ENCODE assay signal across 29 cellular contexts in the genomic region with DNA sequence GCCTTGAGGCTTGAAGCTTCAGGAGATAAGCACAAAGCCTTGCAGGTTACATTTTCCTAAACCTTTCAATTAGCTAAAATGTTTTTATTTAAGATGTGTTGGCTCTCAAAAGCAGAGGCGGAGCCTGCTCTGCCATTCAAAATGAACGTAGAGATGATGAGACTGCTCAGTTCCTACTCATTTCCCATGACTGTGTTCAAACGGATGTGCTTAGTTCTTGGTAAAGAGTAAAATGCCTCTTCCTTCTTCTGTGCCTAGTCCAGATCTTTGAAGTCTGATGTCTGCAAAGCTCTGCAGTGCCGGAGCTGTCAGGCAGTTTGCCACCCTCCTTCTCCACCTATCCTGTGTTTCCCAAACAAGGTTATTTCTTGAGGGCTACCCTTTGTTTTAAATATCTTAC. TPM values are rescaled to one million over a fixed set of nuclear protein-coding genes. Genes with fewer than 3 reads are reported as not detected.
DNase-seq lines count a peak whose midpoint lies in the region; ATAC-seq, FAIRE-seq and TF ChIP-seq lines count a peak whose summit lies in the region.
"Had no signal": no experiment of that assay in that cellular context is flagged by ENCODE, and none has a peak within 500 bp of the region (broad histone marks: within the 10 kb centered on the region; RNA-seq: fewer than 3 reads in every experiment).

No MANE protein-coding gene starts in this region.

- TF ChIP-seq POLR2A in esophagus muscularis mucosa (IDR thresholded peaks at IDR 0.05; ENCODE audit: low read depth), result no peak
- TF ChIP-seq POLR2A in transverse colon (IDR thresholded peaks at IDR 0.05), result no peak
- no peak for TF ChIP-seq POLR2A in H54 (IDR thresholded peaks at IDR 0.05; ENCODE audit: low read depth, low read length)

- no peak for ATAC-seq in HG02678 (IDR thresholded peaks at IDR 0.05; ENCODE audit: unreplicated experiment)
- ATAC-seq: Right ventricle myocardium inferior had no signal

- H3K27me3 ChIP-seq in esophagus muscularis mucosa, result no peaks in the 10 kb centered on the region
- no peaks in the 10 kb centered on the region for H3K27me3 ChIP-seq in mesenchymal stem cell (ENCODE audit: control insufficient read depth in 1 of 2, insufficient read depth in 1 of 2, low read length in 2 of 2)
- H3K27me3 ChIP-seq in transverse colon, result no peaks in the 10 kb centered on the region
- H3K27me3 ChIP-seq: BE2C, MG63, Peyer's patch had no signal

- H3K27ac ChIP-seq in esophagus muscularis mucosa (replicated peaks in 1 of 4), result peak overlapping the region in 3 of 4 donors; percentile 9 to 58 (median 44)
- H3K27ac ChIP-seq in mesenchymal stem cell (ENCODE audit: low read length, poor library complexity, severe bottlenecking), result no peak overlapping the region
- H3K27ac ChIP-seq in transverse colon, result no peak overlapping the region
- H3K27ac ChIP-seq: HL-60, Peyer's patch had no signal

- H3K23ac ChIP-seq in mesenchymal stem cell (ENCODE audit: low read length in 2 of 2), result no peak overlapping the region

- H3K4me2 ChIP-seq in mesenchymal stem cell (ENCODE audit: low read length, poor library complexity, severe bottlenecking), result no peak overlapping the region

- peak overlapping the region in 1 of 2 experiments; percentile 1 for H3K14ac ChIP-seq in mesenchymal stem cell (ENCODE audit: low read length in 2 of 2)

- no peak overlapping the region for H3K4me3 ChIP-seq in esophagus muscularis mucosa
- no peak overlapping the region for H3K4me3 ChIP-seq in mesenchymal stem cell (ENCODE audit: insufficient read depth in 1 of 2, low read depth in 1 of 2, low read length in 2 of 2)
- no peak overlapping the region for H3K4me3 ChIP-seq in transverse colon
- H3K4me3 ChIP-seq: HAP-1, MG63, Peyer's patch had no signal

- H3K36me3 ChIP-seq in esophagus muscularis mucosa, result no peaks in the 10 kb centered on the region
- H3K36me3 ChIP-seq in mesenchymal stem cell (ENCODE audit: control insufficient read depth in 1 of 2, insufficient read depth in 2 of 2, low read depth in 1 of 2, low read length in 2 of 2), result no peaks in the 10 kb centered on the region
- H3K36me3 ChIP-seq in transverse colon, result no peaks in the 10 kb centered on the region
- H3K36me3 ChIP-seq: BE2C, HAP-1, MG63, Peyer's patch had no signal

- intact Hi-C loops in esophagus muscularis mucosa (cut with DNase I) (no loop called here), transverse colon (cut with DNase I; ENCODE audit: low total_unique reads) (no loop called here)

- WGBS in esophagus muscularis mucosa, result 42% methylated on average over 4 of the region's 4 CpGs
- 83% methylated on average over 4 of the region's 4 CpGs for WGBS in mesenchymal stem cell
- WGBS in transverse colon (ENCODE audit: low coverage in 1 of 2), 2 donors, result 65 to 69% methylated on average over 4 of the region's 4 CpGs

- no peak overlapping the region for H3K4ac ChIP-seq in mesenchymal stem cell (ENCODE audit: low read depth in 1 of 2, low read length in 2 of 2)

- H2BK5ac ChIP-seq in mesenchymal stem cell (ENCODE audit: low read depth, low read length, poor library complexity, severe bottlenecking), result no peak overlapping the region

- no peaks in the 10 kb centered on the region for H3K79me1 ChIP-seq in mesenchymal stem cell (replicated peaks; ENCODE audit: low read length, poor library complexity, severe bottlenecking)

- peak; percentile 48 for DNase-seq in ELR (ENCODE audit: low read depth)
- DNase-seq in RKO (ENCODE audit: low spot score), result peak; percentile 34
- no peak for DNase-seq in esophagus muscularis mucosa (ENCODE audit: extremely low spot score)
- DNase-seq in mesenchymal stem cell, result no peak
- DNase-seq in hypothalamus (lab: John Stamatoyannopoulos, UW), result no peak
- DNase-seq in transverse colon, result no peak
- no peak for DNase-seq in H54 (ENCODE audit: insufficient read length, low spot score)
- DNase-seq: BE2C; Calu3; CD4-positive, alpha-beta T cell; DMS53; EL; Kasumi-1; MG63; NCI-H1105 treated with DMSO at 0.1 percent for 48 hours; NCI-H1694; NCI-H2107; NCI-H510A; NCI-H748 treated with DMSO at 0.1 percent for 48 hours; NK-92 treated with Interleukin-12 subunit alpha and Interleukin-12 subunit beta, amount 100 ng/mL, for 24 hours; Peyer's patch had no signal

- H4K8ac ChIP-seq in mesenchymal stem cell (ENCODE audit: low read length), result no peak overlapping the region

- TF ChIP-seq CTCF in esophagus muscularis mucosa (IDR thresholded peaks at IDR 0.05) (no peak), transverse colon (IDR thresholded peaks at IDR 0.05) (no peak)

- no peak overlapping the region for H2BK15ac ChIP-seq in mesenchymal stem cell (ENCODE audit: low read depth, poor library complexity, severe bottlenecking)

- no peak overlapping the region for H4K91ac ChIP-seq in mesenchymal stem cell (ENCODE audit: low read length)

- no peak for TF ChIP-seq EP300 in esophagus muscularis mucosa (IDR thresholded peaks at IDR 0.05)
- TF ChIP-seq EP300 in transverse colon (IDR thresholded peaks at IDR 0.05; ENCODE audit: low read depth), result no peak

- no peak overlapping the region for H2AFZ ChIP-seq in mesenchymal stem cell (ENCODE audit: low read depth, low read length)

- no peak overlapping the region for H2BK12ac ChIP-seq in mesenchymal stem cell (ENCODE audit: low read length in 2 of 2)

- peaks cover 2 to 52% (median 30%) of the 10 kb centered on the region in 4 donors for H3K4me1 ChIP-seq in esophagus muscularis mucosa
- H3K4me1 ChIP-seq in mesenchymal stem cell (ENCODE audit: control insufficient read depth, insufficient read depth, low read depth, low read length), result peaks cover 4% of the 10 kb centered on the region
- peaks cover 0 to 4% (median 0%) of the 10 kb centered on the region in 4 donors for H3K4me1 ChIP-seq in transverse colon
- H3K4me1 ChIP-seq: BE2C, Peyer's patch had no signal

- no peak overlapping the region for H3K9ac ChIP-seq in mesenchymal stem cell (ENCODE audit: low read length)

- no peaks in the 10 kb centered on the region for H3K9me3 ChIP-seq in esophagus muscularis mucosa
- no peaks in the 10 kb centered on the region for H3K9me3 ChIP-seq in mesenchymal stem cell (ENCODE audit: control insufficient read depth, low read length)
- H3K9me3 ChIP-seq in transverse colon, result no peaks in the 10 kb centered on the region
- H3K9me3 ChIP-seq: BE2C, HAP-1, MG63, Peyer's patch had no signal

- no peak overlapping the region for H2BK120ac ChIP-seq in mesenchymal stem cell (ENCODE audit: low read depth, low read length)

- in situ Hi-C loops in transverse colon (cut with MboI; ENCODE audit: low pct_ligation_motif_present in 1 of 4, low pct_unique_long_range_greater_than_20kb in 1 of 4, low sequenced_read_pairs in 3 of 4), result loop anchor here in 3 of 4 donors (25.0 kb wide), 3 partner anchors 165 to 610 kb away; partner anchors contain the start of genes RRAGA (in 1 of the 3) and SAXO1 (in 1 of the 3)

- peak overlapping the region; percentile 65 for H2AK5ac ChIP-seq in mesenchymal stem cell (ENCODE audit: low read length, severe bottlenecking)

- H3K18ac ChIP-seq in mesenchymal stem cell (ENCODE audit: low read depth in 1 of 2, low read length in 2 of 2), result no peak overlapping the region

- FAIRE-seq in H54 (lab: Jason Lieb, UNC), result no peak
- FAIRE-seq: GM12892, HTR-8/SVneo had no signal

RNA-seq across cellular contexts. Expression of gene ADAMTSL1, which starts 46.3 kb away (rescaled TPM):
- total RNA-seq in esophagus muscularis mucosa (100 to 1,000 TPM in 3 of 4 donors, 10 to 100 TPM in 1; 81.7 to 172 (median 145) TPM), transverse colon (10 to 100 TPM; 13.3 to 39.7 (median 27.2) TPM)
- polyA plus RNA-seq in mesenchymal stem cell (2013, experiment 1 of 2), result 0.65 TPM
- 0.66 TPM for polyA plus RNA-seq in mesenchymal stem cell (2013, experiment 2 of 2)
- total RNA-seq: Calu3; CD4-positive, alpha-beta T cell; SK-MEL-5 had no signal
- polyA plus RNA-seq: IgD-negative memory B cell had no signal

Comparison
In these comparisons a context has a peak if more than half of its experiments do, and no peak if none do; other contexts are left out.
1. DNase-seq: peak in ELR (single experiment) and RKO (single experiment); none in esophagus muscularis mucosa (single experiment), mesenchymal stem cell (single experiment), hypothalamus (0 of 51), transverse colon (single experiment) and H54 (single experiment).
2. H3K27ac ChIP-seq: peak in esophagus muscularis mucosa (3 of 4); none in mesenchymal stem cell (single experiment) and transverse colon (0 of 4).